9 cellular contexts compared by ENCODE assay signal in genomic region chr7:26198781-26199169, GRCh38. TPM values are rescaled to one million over a fixed set of nuclear protein-coding genes. Genes with fewer than 3 reads are reported as not detected.
A peak's percentile ranks its signal among the peaks of the same experiment; 100 is the strongest.
DNase-seq lines count a peak whose midpoint lies in the region; ATAC-seq, FAIRE-seq and TF ChIP-seq lines count a peak whose summit lies in the region.
"Had no signal": no experiment of that assay in that cellular context is flagged by ENCODE, and none has a peak within 500 bp of the region (broad histone marks: within the 10 kb centered on the region; RNA-seq: fewer than 3 reads in every experiment).

No MANE protein-coding gene starts in this region.

- H3K79me2 ChIP-seq in K562 (ENCODE audit: control insufficient read depth, insufficient read depth, low read length) = peaks cover 93% of the 10 kb centered on the region

- intact Hi-C loops in left ventricle myocardium superior (cut with micrococcal nuclease) = no loop called here
- intact Hi-C loops in K562 (cut with micrococcal nuclease) = no loop called here

- under 1% methylated on average over 7 of the region's 7 CpGs for WGBS in K562 (ENCODE audit: insufficient coverage, low coverage, missing lambda C conversion rate)
- 0 to 2% methylated on average over 7 of the region's 7 CpGs for WGBS in upper lobe of left lung, 2 donors

- H3K9me1 ChIP-seq in K562 (ENCODE audit: control insufficient read depth, insufficient read depth, low read length) = no peaks in the 10 kb centered on the region

- ATAC-seq in left ventricle myocardium superior = no peak
- no peak for ATAC-seq in K562
- ATAC-seq in upper lobe of left lung (ENCODE audit: low FRiP score in 2 of 2) = no peak
- no peak for ATAC-seq in HG03571 (IDR thresholded peaks at IDR 0.05; ENCODE audit: unreplicated experiment)

- no peak for TF ChIP-seq CTCF in cardiac muscle cell (IDR thresholded peaks at IDR 0.05; ENCODE audit: low read depth, low read length)
- TF ChIP-seq CTCF in K562 (IDR thresholded peaks at IDR 0.05 in 2 of 3, conservative IDR thresholded peaks at IDR 0.05 in 1 of 3; ENCODE audit: insufficient read depth in 2 of 3, low read depth in 1 of 3, low read length in 3 of 3) = no peak
- TF ChIP-seq CTCF in upper lobe of left lung (IDR thresholded peaks at IDR 0.05) = no peak

- H3K27ac ChIP-seq in cardiac muscle cell (peak overlapping the region; percentile 99), K562 (ENCODE audit: extremely low read depth, low read depth, low read length) (peak overlapping the region; percentile 97), upper lobe of left lung (peak overlapping the region; percentile 99 to 100 (median 100))

- no peaks in the 10 kb centered on the region for H3K9me3 ChIP-seq in cardiac muscle cell (ENCODE audit: low read depth)
- H3K9me3 ChIP-seq in K562 (replicated peaks; ENCODE audit: control insufficient read depth, insufficient read depth, low read depth, low read length) = no peaks in the 10 kb centered on the region
- no peaks in the 10 kb centered on the region for H3K9me3 ChIP-seq in upper lobe of left lung

- H3K36me3 ChIP-seq in cardiac muscle cell (peaks cover 34% of the 10 kb centered on the region), K562 (ENCODE audit: control insufficient read depth, insufficient read depth, low read length) (peaks cover 70% of the 10 kb centered on the region), upper lobe of left lung (peaks cover 25 to 50% (median 31%) of the 10 kb centered on the region in 4 donors)

- no peak for FAIRE-seq in K562 (lab: Jason Lieb, UNC)

- TF ChIP-seq POLR2A in K562 (conservative IDR thresholded peaks at IDR 0.05) (no peak), upper lobe of left lung (IDR thresholded peaks at IDR 0.05) (no peak)

- no peak overlapping the region for H2AFZ ChIP-seq in K562 (ENCODE audit: low read depth, low read length)

- DNase-seq in cardiac muscle cell (ENCODE audit: low read depth in 1 of 2, low spot score in 1 of 2) (no peak), left ventricle myocardium superior (no peak), K562 (ENCODE audit: extremely low read depth in 1 of 4, low spot score in 3 of 4) (no peak), medulla oblongata (ENCODE audit: extremely low spot score) (peak; percentile 26), upper lobe of left lung (no peak), RPMI8226 (no peak), ecto neural progenitor cell (ENCODE audit: low spot score) (no peak)
- DNase-seq: posterior cingulate gyrus had no signal

- H3K4me3 ChIP-seq in cardiac muscle cell (peak overlapping the region; percentile 96), K562 (peak overlapping the region; percentile 76), upper lobe of left lung (peak overlapping the region; percentile 85 to 95 (median 90))

- H4K20me1 ChIP-seq in K562 (replicated peaks; ENCODE audit: control insufficient read depth, insufficient read depth, low read length) = peaks cover 57% of the 10 kb centered on the region

- in situ Hi-C loops in K562 (cut with MboI) = loop anchor here (5.0 kb wide), 1 partner anchor 89 kb away; no protein-coding TSS in a partner anchor

- peak overlapping the region; percentile 99; a peak in 3 of 4 replicates for H3K9ac ChIP-seq in K562 (ENCODE audit: insufficient read depth in 1 of 2, low read depth in 2 of 2, low read length in 2 of 2)

- POLR2A ChIA-PET in K562 (lab: Yijun Ruan, JAX) = interaction anchor here (0.7 to 5.1 kb wide), 28 partner anchors 7 to 337 kb away, joined by 3 to 80 read pairs (median 5); partner anchors contain the start of gene NFE2L3

- no peak for TF ChIP-seq RAD21 in K562 (CRISPR knock-in tag; conservative IDR thresholded peaks at IDR 0.05 in 1 of 2, IDR thresholded peaks at IDR 0.05 in 1 of 2)

- no peak for TF ChIP-seq EP300 in K562 (IDR thresholded peaks at IDR 0.05; ENCODE audit: low read length)
- no peak for TF ChIP-seq EP300 in upper lobe of left lung (IDR thresholded peaks at IDR 0.05)

- H3K27me3 ChIP-seq in cardiac muscle cell (no peaks in the 10 kb centered on the region), K562 (ENCODE audit: control insufficient read depth in 2 of 2, insufficient read depth in 2 of 2, low read length in 2 of 2) (no peaks in the 10 kb centered on the region), upper lobe of left lung (no peaks in the 10 kb centered on the region)

- BruUV-seq in K562 (replicated peaks; lab: Mats Ljungman, UMichigan) = no TSS peak

- CTCF ChIA-PET in K562 (lab: Yijun Ruan, JAX; ENCODE audit: low intra/inter-chr PET ratio) = interaction anchor here (1.7 kb wide), 1 partner anchor 108 kb away, joined by 10 read pairs; no protein-coding TSS in a partner anchor

- peak overlapping the region; percentile 89 for H3K4me2 ChIP-seq in K562 (ENCODE audit: insufficient read depth, low read length)

- H3K4me1 ChIP-seq in cardiac muscle cell (ENCODE audit: low read depth) (peaks cover 20% of the 10 kb centered on the region), K562 (replicated peaks in 1 of 2; ENCODE audit: control insufficient read depth in 2 of 2, insufficient read depth in 2 of 2, low read length in 2 of 2) (peaks cover 3 to 26% of the 10 kb centered on the region in 2 experiments; a peak in 3 of 5 replicates), upper lobe of left lung (peaks cover 46 to 58% (median 54%) of the 10 kb centered on the region in 4 donors)

RNA-seq across cellular contexts. Expression of gene HNRNPA2B1, which starts 1.8 kb away (rescaled TPM):
- total RNA-seq in cardiac muscle cell = 247 and 450 TPM in 2 replicates
- 880 and 1,016 TPM in 2 replicates for polyA plus RNA-seq in cardiac muscle cell
- 430 TPM for total RNA-seq in left ventricle myocardium superior
- 193 and 905 TPM in 2 replicates for total RNA-seq in K562 (2011; cell fraction: chromatin; rRNA removed; ENCODE audit: low replicate concordance)
- total RNA-seq in K562 (2011; cell fraction: nucleolus; rRNA removed) = 107 and 139 TPM in 2 replicates
- 296 and 406 TPM in 2 replicates for total RNA-seq in K562 (2011; cell fraction: nucleoplasm; rRNA removed)
- 604 and 630 TPM in 2 replicates for total RNA-seq in K562 (2014; rRNA removed)
- 728 and 855 TPM in 2 replicates for total RNA-seq in K562 (2014; rRNA removed; fragmentation: Illumina TruSeq; extraction: Trizol)
- total RNA-seq in K562 (2015; rRNA removed; fragmentation: Illumina TruSeq; extraction: Trizol) = 730 and 803 TPM in 2 replicates
- 707 and 876 TPM in 2 replicates for total RNA-seq in K562 (2021)
- 466 and 782 TPM in 2 replicates for polyA plus RNA-seq in K562 (2011; rRNA removed)
- polyA plus RNA-seq in K562 (2011; cell fraction: cytosol; rRNA removed) = 112 and 259 TPM in 2 replicates
- polyA plus RNA-seq in K562 (2011; cell fraction: nucleus; rRNA removed) = 299 and 394 TPM in 2 replicates
- 752 and 1,692 TPM in 2 replicates for polyA plus RNA-seq in K562 (2012)
- polyA plus RNA-seq in K562 (2014; fragmentation: Illumina TruSeq; extraction: Trizol) = 1,478 and 1,489 TPM in 2 replicates
- polyA plus RNA-seq in K562 (2014; fragmentation: Nextera tagmentation; extraction: Ambion mirVana) = 1,000 to 10,000 TPM in 1 of 2 experiments, 100 to 1,000 TPM in 1; 865 to 1,390 TPM
- polyA plus RNA-seq in K562 (2014; rRNA removed) = 1,850 and 1,989 TPM in 2 replicates
- polyA minus RNA-seq in K562 (2011; rRNA and poly(A)+ RNA removed) = 654 and 757 TPM in 2 replicates
- polyA minus RNA-seq in K562 (2011; cell fraction: cytosol; rRNA and poly(A)+ RNA removed) = 230 and 283 TPM in 2 replicates
- 153 and 242 TPM in 2 replicates for polyA minus RNA-seq in K562 (2011; cell fraction: nucleus; rRNA and poly(A)+ RNA removed)
- total RNA-seq in upper lobe of left lung = 100 to 1,000 TPM; 192 to 416 (median 314) TPM

RNA-seq across cellular contexts. Expression of gene CBX3, which starts 2.8 kb away (rescaled TPM):
- total RNA-seq in cardiac muscle cell = 188 and 223 TPM in 2 replicates
- polyA plus RNA-seq in cardiac muscle cell = 213 and 266 TPM in 2 replicates
- 61.3 TPM for total RNA-seq in left ventricle myocardium superior
- total RNA-seq in K562 (2011; cell fraction: chromatin; rRNA removed; ENCODE audit: low replicate concordance) = 99.0 and 229 TPM in 2 replicates
- 91.9 and 108 TPM in 2 replicates for total RNA-seq in K562 (2011; cell fraction: nucleolus; rRNA removed)
- 152 and 198 TPM in 2 replicates for total RNA-seq in K562 (2011; cell fraction: nucleoplasm; rRNA removed)
- 210 and 244 TPM in 2 replicates for total RNA-seq in K562 (2014; rRNA removed)
- total RNA-seq in K562 (2014; rRNA removed; fragmentation: Illumina TruSeq; extraction: Trizol) = 413 and 480 TPM in 2 replicates
- total RNA-seq in K562 (2015; rRNA removed; fragmentation: Illumina TruSeq; extraction: Trizol) = 337 and 363 TPM in 2 replicates
- total RNA-seq in K562 (2021) = 253 and 256 TPM in 2 replicates
- polyA plus RNA-seq in K562 (2011; rRNA removed) = 293 and 364 TPM in 2 replicates
- 75.2 and 113 TPM in 2 replicates for polyA plus RNA-seq in K562 (2011; cell fraction: cytosol; rRNA removed)
- polyA plus RNA-seq in K562 (2011; cell fraction: nucleus; rRNA removed) = 155 and 212 TPM in 2 replicates
- polyA plus RNA-seq in K562 (2012) = 208 and 278 TPM in 2 replicates
- polyA plus RNA-seq in K562 (2014; fragmentation: Illumina TruSeq; extraction: Trizol) = 310 and 328 TPM in 2 replicates
- polyA plus RNA-seq in K562 (2014; fragmentation: Nextera tagmentation; extraction: Ambion mirVana) = 100 to 1,000 TPM; 198 to 245 TPM
- 389 and 408 TPM in 2 replicates for polyA plus RNA-seq in K562 (2014; rRNA removed)
- polyA minus RNA-seq in K562 (2011; rRNA and poly(A)+ RNA removed) = 124 and 155 TPM in 2 replicates
- polyA minus RNA-seq in K562 (2011; cell fraction: cytosol; rRNA and poly(A)+ RNA removed) = 51.7 and 53.1 TPM in 2 replicates
- polyA minus RNA-seq in K562 (2011; cell fraction: nucleus; rRNA and poly(A)+ RNA removed) = 135 and 212 TPM in 2 replicates
- total RNA-seq in upper lobe of left lung = 100 to 1,000 TPM in 2 of 6 donors, 10 to 100 TPM in 4; 59.0 to 116 (median 89.8) TPM

RNA-seq across cellular contexts. Expression of gene NFE2L3, which starts 46.8 kb away (rescaled TPM):
- total RNA-seq in cardiac muscle cell (2.1 TPM in 2 replicates), left ventricle myocardium superior (0.94 TPM), K562 (2014; rRNA removed) (9.1 and 14.1 TPM in 2 replicates), K562 (2014; rRNA removed; fragmentation: Illumina TruSeq; extraction: Trizol) (16.2 and 17.0 TPM in 2 replicates), K562 (2015; rRNA removed; fragmentation: Illumina TruSeq; extraction: Trizol) (14.3 and 15.2 TPM in 2 replicates), K562 (2021) (11.8 and 12.2 TPM in 2 replicates), upper lobe of left lung (10 to 100 TPM in 1 of 6 donors, 1 to 10 TPM in 5; 5.5 to 13.8 (median 7.0) TPM)
- polyA plus RNA-seq in cardiac muscle cell (2.1 and 3.8 TPM in 2 replicates), K562 (2011; rRNA removed) (12.4 and 13.7 TPM in 2 replicates), K562 (2014; fragmentation: Illumina TruSeq; extraction: Trizol) (14.4 and 16.9 TPM in 2 replicates), K562 (2014; fragmentation: Nextera tagmentation; extraction: Ambion mirVana) (1 to 10 TPM; 2.9 to 4.8 TPM), K562 (2014; rRNA removed) (9.5 and 10.7 TPM in 2 replicates)
- total RNA-seq in K562 (2011; cell fraction: chromatin; rRNA removed; ENCODE audit: low replicate concordance) = 6.9 and 15.2 TPM in 2 replicates
- total RNA-seq in K562 (2011; cell fraction: nucleolus; rRNA removed) = 7.7 and 8.9 TPM in 2 replicates
- total RNA-seq in K562 (2011; cell fraction: nucleoplasm; rRNA removed) = 12.5 and 15.0 TPM in 2 replicates
- 4.6 and 7.2 TPM in 2 replicates for polyA plus RNA-seq in K562 (2011; cell fraction: cytosol; rRNA removed)
- 3.7 and 7.1 TPM in 2 replicates for polyA plus RNA-seq in K562 (2011; cell fraction: nucleus; rRNA removed)
- polyA plus RNA-seq in K562 (2012) = 7.3 and 11.7 TPM in 2 replicates
- 14.4 and 20.7 TPM in 2 replicates for polyA minus RNA-seq in K562 (2011; rRNA and poly(A)+ RNA removed)
- 3.3 and 5.5 TPM in 2 replicates for polyA minus RNA-seq in K562 (2011; cell fraction: cytosol; rRNA and poly(A)+ RNA removed)
- 4.0 and 13.1 TPM in 2 replicates for polyA minus RNA-seq in K562 (2011; cell fraction: nucleus; rRNA and poly(A)+ RNA removed)
